In the genomic region with DNA sequence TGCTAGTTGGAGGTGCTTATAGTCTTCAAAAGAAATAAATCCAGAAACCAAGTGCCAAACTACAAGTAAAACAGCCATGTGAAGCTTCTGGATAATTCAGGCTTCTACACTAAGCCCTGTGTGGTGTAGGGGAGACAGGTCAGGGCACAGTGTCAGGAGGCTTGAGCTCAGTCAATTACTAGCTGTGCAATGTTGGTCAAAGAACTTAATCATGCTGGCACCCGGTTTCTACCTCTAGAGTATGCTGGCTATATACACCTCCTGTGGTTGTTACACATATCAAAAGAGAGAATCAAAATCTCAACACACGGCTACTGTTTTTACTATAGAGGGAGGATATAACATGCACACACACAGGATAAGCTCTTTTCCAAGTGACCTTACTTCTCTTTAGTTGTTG, we compare ENCODE assay signal across 9 cellular contexts.
"Had no signal": no experiment of that assay in that cellular context is flagged by ENCODE, and none has a peak within 500 bp of the region (broad histone marks: within the 10 kb centered on the region; RNA-seq: fewer than 3 reads in every experiment).

No MANE protein-coding gene starts in this region.

- H3K4me3 ChIP-seq: K562 had no signal

- H3K9ac ChIP-seq: KMS-11 had no signal

- H3K27ac Mint-ChIP-seq: IgD-negative memory B cell had no signal

- H3K27ac ChIP-seq: HL-60, KMS-11 had no signal

- H3K4me1 Mint-ChIP-seq: IgD-negative memory B cell had no signal

- ATAC-seq: HepG2, K562 had no signal

- DNase-seq: IMR-90, KBM-7, KG1 had no signal

- H3K4me3 Mint-ChIP-seq: IgD-negative memory B cell had no signal

- H3K27me3 Mint-ChIP-seq: IgD-negative memory B cell had no signal

- H3K4me2 ChIP-seq: KMS-11 had no signal

- FAIRE-seq: HepG2, HTR-8/SVneo, K562 had no signal
